Comparison of ENCODE assay signal across 19 cellular contexts in genomic region chr2:149741646-149742045, GRCh38.
A peak's percentile ranks its signal among the peaks of the same experiment; 100 is the strongest.
DNase-seq lines count a peak whose midpoint lies in the region; ATAC-seq, FAIRE-seq and TF ChIP-seq lines count a peak whose summit lies in the region.
"Had no signal": no experiment of that assay in that cellular context is flagged by ENCODE, and none has a peak within 500 bp of the region (broad histone marks: within the 10 kb centered on the region; RNA-seq: fewer than 3 reads in every experiment).

No MANE protein-coding gene starts in this region.

- no peak overlapping the region for H3K4me3 ChIP-seq in IMR-90 (ENCODE audit: insufficient read depth, low read depth, low read length)
- H3K4me3 ChIP-seq in bronchial epithelial cell (ENCODE audit: low read depth, low read length), result no peak overlapping the region
- H3K4me3 ChIP-seq in kidney epithelial cell (ENCODE audit: low read depth, low read length), result no peak overlapping the region
- H3K4me3 ChIP-seq: left lung, upper lobe of left lung had no signal

- no peak for TF ChIP-seq CTCF in IMR-90 (conservative IDR thresholded peaks at IDR 0.05; ENCODE audit: low read depth, low read length)
- no peak for TF ChIP-seq CTCF in bronchial epithelial cell (IDR thresholded peaks at IDR 0.05; ENCODE audit: insufficient read depth, low read length, severe bottlenecking)
- TF ChIP-seq CTCF in kidney epithelial cell (IDR thresholded peaks at IDR 0.05; ENCODE audit: insufficient read depth, low read length, poor library complexity, severe bottlenecking), result no peak
- TF ChIP-seq CTCF in natural killer cell (IDR thresholded peaks at IDR 0.05), result no peak

- peaks cover 0 to 8% of the 10 kb centered on the region in 2 experiments; a peak in 2 of 4 replicates for H3K79me1 ChIP-seq in IMR-90 (ENCODE audit: low read depth in 1 of 2, low read length in 2 of 2)

- no peak overlapping the region for H3K9ac ChIP-seq in IMR-90 (ENCODE audit: low read depth, low read length)

- H3K9me1 ChIP-seq in IMR-90 (ENCODE audit: insufficient read depth, low read length), result peaks cover 10% of the 10 kb centered on the region

- FAIRE-seq in bronchial epithelial cell (lab: Jason Lieb, UNC), result no peak
- FAIRE-seq: colon had no signal

- CTCF ChIA-PET in IMR-90 (lab: Yijun Ruan, JAX), result no interaction called here

- BruUV-seq in IMR-90 (replicated peaks; lab: Mats Ljungman, UMichigan), result no TSS peak

- no peak overlapping the region for H2AK9ac ChIP-seq in IMR-90 (replicated peaks; ENCODE audit: low read depth, low read length, poor library complexity)

- WGBS in IMR-90 (ENCODE audit: extremely low coverage in 2 of 2, insufficient read length in 1 of 2), 2 experiments, result no CpG with 5 or more reads among the region's 1 CpG

- H3K23ac ChIP-seq in IMR-90 (ENCODE audit: low read depth, low read length), result no peak overlapping the region

- H3K9me3 ChIP-seq in IMR-90 (ENCODE audit: control insufficient read depth, insufficient read depth, low read length), result no peaks in the 10 kb centered on the region
- H3K9me3 ChIP-seq: left lung, upper lobe of left lung had no signal

- no peak overlapping the region for H3K27ac Mint-ChIP-seq in natural killer cell
- H3K27ac Mint-ChIP-seq: activated naive CD4-positive, alpha-beta T cell treated with anti-CD3 and anti-CD28 coated beads for 36 hours; B cell had no signal

- H2BK5ac ChIP-seq in IMR-90 (ENCODE audit: low read depth, low read length, poor library complexity, severe bottlenecking), result peak overlapping the region; percentile 99

- POLR2A ChIA-PET in IMR-90 (lab: Charles Lee; ENCODE audit: unreplicated experiment), result interaction anchor here (0.9 kb wide), 1 partner anchor 868 kb away, joined by 4 read pairs; no protein-coding TSS in a partner anchor

- H3K27me3 ChIP-seq in IMR-90 (ENCODE audit: control insufficient read depth, insufficient read depth, low read length) (no peaks in the 10 kb centered on the region), bronchial epithelial cell (ENCODE audit: control insufficient read depth, insufficient read depth, low read length) (no peaks in the 10 kb centered on the region), kidney epithelial cell (ENCODE audit: control insufficient read depth, insufficient read depth, low read length) (no peaks in the 10 kb centered on the region)
- H3K27me3 ChIP-seq: left lung, upper lobe of left lung had no signal

- no peak overlapping the region for H4K91ac ChIP-seq in IMR-90 (ENCODE audit: insufficient read depth, low read depth, low read length)

- H3K36me3 ChIP-seq in IMR-90 (ENCODE audit: control insufficient read depth, insufficient read depth, low read length), result no peaks in the 10 kb centered on the region
- H3K36me3 ChIP-seq in bronchial epithelial cell (ENCODE audit: control insufficient read depth, insufficient read depth, low read length), result no peaks in the 10 kb centered on the region
- H3K36me3 ChIP-seq in kidney epithelial cell (ENCODE audit: control insufficient read depth, insufficient read depth, low read length), result no peaks in the 10 kb centered on the region
- H3K36me3 ChIP-seq: left lung, upper lobe of left lung had no signal

- H3K27me3 Mint-ChIP-seq in natural killer cell (ENCODE audit: low read depth in 2 of 2), result no peaks in the 10 kb centered on the region
- H3K27me3 Mint-ChIP-seq: B cell had no signal

- intact Hi-C loops in IMR-90 (cut with micrococcal nuclease), result loop anchor here (5.0 to 10.0 kb wide), 4 partner anchors 144 to 1493 kb away; no protein-coding TSS in a partner anchor
- intact Hi-C loops in natural killer cell (cut with micrococcal nuclease), result no loop called here

- no peak overlapping the region for H3K4me2 ChIP-seq in IMR-90 (ENCODE audit: low read depth, low read length)

- H2BK20ac ChIP-seq in IMR-90 (ENCODE audit: low read depth, low read length), result peak overlapping the region; percentile 88

- no peak overlapping the region; the same call in 2 of the 3 replicates for H2BK15ac ChIP-seq in IMR-90 (ENCODE audit: low read depth, low read length)

- peak overlapping the region; percentile 94; the same call in 1 of the 2 replicates for H3K4ac ChIP-seq in IMR-90 (ENCODE audit: low read depth, low read length)

- H3K56ac ChIP-seq in IMR-90 (ENCODE audit: extremely low read depth, insufficient read depth, low read length), result 0 out of 2 replicates have a peak overlapping the region, but pooled peaks have one; percentile 52

- H3K4me1 Mint-ChIP-seq in natural killer cell, result no peaks in the 10 kb centered on the region
- H3K4me1 Mint-ChIP-seq: B cell had no signal

- in situ Hi-C loops in IMR-90 (cut with MboI; ENCODE audit: low sequenced_read_pairs), result loop anchor here (25.0 kb wide), 1 partner anchor 721 kb away; no protein-coding TSS in a partner anchor

- peaks cover 33% of the 10 kb centered on the region for H3K4me1 ChIP-seq in IMR-90 (ENCODE audit: control insufficient read depth, insufficient read depth, low read length)
- H3K4me1 ChIP-seq: left lung, upper lobe of left lung had no signal

- dilution Hi-C loops in IMR-90 (cut with HindIII; ENCODE audit: low sequenced_read_pairs, unreplicated experiment), result no loop called here

- H2AK5ac ChIP-seq in IMR-90 (ENCODE audit: low read depth, low read length), result peak overlapping the region; percentile 51; the same call in 1 of the 2 replicates

- H4K8ac ChIP-seq in IMR-90 (ENCODE audit: low read depth in 2 of 2, low read length in 2 of 2), result peak overlapping the region in 1 of 2 experiments; percentile 59; a peak in 2 of 4 replicates

- H2BK120ac ChIP-seq in IMR-90 (ENCODE audit: low read depth, low read length), result peak overlapping the region; percentile 96

- H2AFZ ChIP-seq in IMR-90 (replicated peaks; ENCODE audit: low read length, poor library complexity), result no peak overlapping the region

- H3K27ac ChIP-seq in IMR-90 (ENCODE audit: insufficient read depth, low read length), result peak overlapping the region; percentile 41; the same call in 1 of the 2 replicates
- H3K27ac ChIP-seq: left lung, upper lobe of left lung had no signal

- DNase-seq in AG08396 (ENCODE audit: low spot score) (peak; percentile 52), IMR-90 (peak; percentile 87), bronchial epithelial cell (ENCODE audit: low read depth) (peak; percentile 81), kidney epithelial cell (ENCODE audit: low read depth) (peak; percentile 76), natural killer cell (no peak), NOMO-1 treated with dmso at 0.1 percent for 144 hours (lab: John Stamatoyannopoulos, UW; ENCODE audit: unreplicated experiment) (no peak)
- DNase-seq: activated naive CD4-positive, alpha-beta T cell treated with anti-CD3 and anti-CD28 coated beads for 36 hours; DND-41; H7; left lung; NCI-H1436; NCI-H524; SIG-M5; upper lobe of left lung had no signal

- TF ChIP-seq POLR2A in IMR-90 (IDR thresholded peaks at IDR 0.05; ENCODE audit: low read depth, low read length), result no peak

- no peaks in the 10 kb centered on the region for H3K36me3 Mint-ChIP-seq in natural killer cell

- peaks cover 4 to 16% of the 10 kb centered on the region in 2 donors for H3K9me3 Mint-ChIP-seq in natural killer cell
- H3K9me3 Mint-ChIP-seq: activated naive CD4-positive, alpha-beta T cell treated with anti-CD3 and anti-CD28 coated beads for 36 hours had no signal

- peak overlapping the region; percentile 34; the same call in 1 of the 2 replicates for H3K14ac ChIP-seq in IMR-90 (replicated peaks; ENCODE audit: low read depth, low read length)

- H4K5ac ChIP-seq in IMR-90 (ENCODE audit: low read depth, low read length), result no peak overlapping the region

- H3K4me3 Mint-ChIP-seq in natural killer cell, result no peak overlapping the region
- H3K4me3 Mint-ChIP-seq: activated naive CD4-positive, alpha-beta T cell treated with anti-CD3 and anti-CD28 coated beads for 36 hours; B cell; neural crest cell had no signal

- peak overlapping the region; percentile 85; the same call in 1 of the 2 replicates for H3K18ac ChIP-seq in IMR-90 (ENCODE audit: low read depth, low read length)

- peak; percentile 33 for ATAC-seq in IMR-90 (ENCODE audit: low read depth)
- no peak for ATAC-seq in GM18870 (IDR thresholded peaks at IDR 0.05; ENCODE audit: unreplicated experiment)
- no peak for ATAC-seq in natural killer cell
- no peak for ATAC-seq in GM18873 (IDR thresholded peaks at IDR 0.05; ENCODE audit: low FRiP score, unreplicated experiment)
- ATAC-seq: left lung had no signal

- TF ChIP-seq RAD21 in IMR-90 (IDR thresholded peaks at IDR 0.05; ENCODE audit: low read length), result no peak

- no peaks in the 10 kb centered on the region for H4K20me1 ChIP-seq in IMR-90 (ENCODE audit: insufficient read depth, low read length)

TF ChIP-seq in IMR-90, 13 proteins besides CTCF, POLR2A, EP300 and RAD21:
- TF ChIP-seq MXI1 (IDR thresholded peaks at IDR 0.05; ENCODE audit: borderline replicate concordance, low read depth, low read length) (no peak), CEBPB (IDR thresholded peaks at IDR 0.05; ENCODE audit: low read depth, low read length) (0 out of 2 replicates have a peak, but pooled peaks have one; percentile 17)

Comparison
In these comparisons a context has a peak if more than half of its experiments do, and no peak if none do; other contexts are left out.
1. DNase-seq: peak in AG08396 (single experiment), IMR-90 (single experiment), bronchial epithelial cell (single experiment) and kidney epithelial cell (single experiment); none in natural killer cell (single experiment) and NOMO-1 treated with dmso at 0.1 percent for 144 hours (single experiment).